In genomic region chr5:160045004-160045403, GRCh38 we compare ENCODE assay signal across 22 cellular contexts. TPM values are rescaled to one million over a fixed set of nuclear protein-coding genes. Genes with fewer than 3 reads are reported as not detected.
DNase-seq lines count a peak whose midpoint lies in the region; ATAC-seq, FAIRE-seq and TF ChIP-seq lines count a peak whose summit lies in the region.
"Had no signal": no experiment of that assay in that cellular context is flagged by ENCODE, and none has a peak within 500 bp of the region (broad histone marks: within the 10 kb centered on the region; RNA-seq: fewer than 3 reads in every experiment).

No MANE protein-coding gene starts in this region.

- TF ChIP-seq POLR2A in endothelial cell of umbilical vein (IDR thresholded peaks at IDR 0.05; ENCODE audit: low read depth, low read length) (no peak), lower leg skin (IDR thresholded peaks at IDR 0.05) (no peak)

- peak overlapping the region; percentile 24 for H3K9ac ChIP-seq in SK-N-MC (ENCODE audit: insufficient read length)
- H3K9ac ChIP-seq in endothelial cell of umbilical vein (replicated peaks; ENCODE audit: extremely low read depth, insufficient read depth, low read length) = no peak overlapping the region

- CTCF ChIA-PET in endothelial cell of umbilical vein (lab: Charles Lee) = interaction anchor here (1.2 to 1.4 kb wide), 3 partner anchors 9 to 27 kb away, joined by 3 to 5 read pairs (median 5); no protein-coding TSS in a partner anchor

- peak overlapping the region; percentile 50 for H3K4me2 ChIP-seq in GM23338
- H3K4me2 ChIP-seq in endothelial cell of umbilical vein (ENCODE audit: insufficient read depth, low read length) = no peak overlapping the region
- H3K4me2 ChIP-seq in osteoblast (ENCODE audit: insufficient read depth, low read length) = peak overlapping the region; percentile 11

- H4K20me1 ChIP-seq in GM23338 (replicated peaks; ENCODE audit: insufficient read depth) (no peaks in the 10 kb centered on the region), endothelial cell of umbilical vein (replicated peaks; ENCODE audit: control insufficient read depth, extremely low read depth, insufficient read depth, low read length) (no peaks in the 10 kb centered on the region), osteoblast (ENCODE audit: insufficient read depth, low read length) (no peaks in the 10 kb centered on the region)

- ATAC-seq in GM23338 (peak; percentile 57), HG03095 (IDR thresholded peaks at IDR 0.05; ENCODE audit: unreplicated experiment) (no peak)
- ATAC-seq: activated T-cell treated with anti-CD3 and anti-CD28 coated beads, Interleukin-2, amount 50 U/mL, for 72 hours; left lobe of liver; natural killer cell; sciatic nerve had no signal

- no peak for FAIRE-seq in endothelial cell of umbilical vein (lab: Jason Lieb, UNC)
- FAIRE-seq: GM12891, urothelium cell line had no signal

- peak overlapping the region; percentile 24 for H3K4me3 ChIP-seq in GM23338
- peak overlapping the region; percentile 46; the same call in 1 of the 2 replicates for H3K4me3 ChIP-seq in SK-N-MC
- no peak overlapping the region for H3K4me3 ChIP-seq in endothelial cell of umbilical vein (replicated peaks in 1 of 3; ENCODE audit: insufficient read depth in 1 of 3, low read depth in 1 of 3, low read length in 3 of 3)
- H3K4me3 ChIP-seq in osteoblast (ENCODE audit: insufficient read depth, low read length) = no peak overlapping the region
- H3K4me3 ChIP-seq in lower leg skin (ENCODE audit: low read depth, poor library complexity, severe bottlenecking) = no peak overlapping the region
- H3K4me3 ChIP-seq: esophagus squamous epithelium, Peyer's patch had no signal

- TF ChIP-seq CTCF in GM23338 (conservative IDR thresholded peaks at IDR 0.05; ENCODE audit: low read depth in 2 of 2) (no peak), endothelial cell of umbilical vein (IDR thresholded peaks at IDR 0.05; ENCODE audit: extremely low read depth in 1 of 2, insufficient read depth in 1 of 2, low read depth in 1 of 2, low read length in 2 of 2) (no peak), osteoblast (IDR thresholded peaks at IDR 0.05; ENCODE audit: extremely low read depth, low read depth, low read length) (no peak), type B pancreatic cell (conservative IDR thresholded peaks at IDR 0.05) (no peak), lower leg skin (IDR thresholded peaks at IDR 0.05) (no peak)

- intact Hi-C loops in endothelial cell of umbilical vein (cut with micrococcal nuclease) = no loop called here
- intact Hi-C loops in lower leg skin (cut with DNase I; ENCODE audit: low total_unique reads) = no loop called here

- peaks cover 36% of the 10 kb centered on the region for H3K4me1 ChIP-seq in GM23338 (ENCODE audit: insufficient read depth)
- peaks cover 6% of the 10 kb centered on the region for H3K4me1 ChIP-seq in endothelial cell of umbilical vein (ENCODE audit: control insufficient read depth, extremely low read depth, insufficient read depth, low read length)
- peaks cover 11% of the 10 kb centered on the region for H3K4me1 ChIP-seq in osteoblast (ENCODE audit: insufficient read depth, low read length)
- H3K4me1 ChIP-seq: esophagus squamous epithelium, Peyer's patch had no signal

- DNase-seq in GM23338 (ENCODE audit: low spot score) (peak; percentile 72), SK-N-MC (ENCODE audit: low read depth, low spot score) (peak; percentile 57), endothelial cell of umbilical vein (ENCODE audit: low read depth, low spot score) (peak; percentile 28), osteoblast (ENCODE audit: insufficient read length, low spot score, missing footprints) (no peak), type B pancreatic cell (ENCODE audit: extremely low spot score, unreplicated experiment) (no peak), lower leg skin (ENCODE audit: low spot score in 2 of 2) (no peak)
- DNase-seq: activated CD4-positive, alpha-beta T cell treated with anti-CD3 and anti-CD28 coated beads for 48 hours; activated naive CD4-positive, alpha-beta T cell treated with anti-CD3 and anti-CD28 coated beads, Interleukin-2, amount 50 U/mL, for 16 hours; activated T-cell treated with anti-CD3 and anti-CD28 coated beads, Interleukin-2, amount 50 U/mL, for 72 hours; effector memory CD4-positive, alpha-beta T cell; esophagus squamous epithelium; natural killer cell; NCI-H1436; NCI-H510A; Peyer's patch; posterior cingulate gyrus had no signal

- no TSS peak for BruUV-seq in endothelial cell of umbilical vein (replicated peaks; lab: Mats Ljungman, UMichigan)

- H3K27me3 ChIP-seq in GM23338 (ENCODE audit: insufficient read depth) (no peaks in the 10 kb centered on the region), endothelial cell of umbilical vein (ENCODE audit: control insufficient read depth in 2 of 2, insufficient read depth in 2 of 2, low read length in 2 of 2) (no peaks in the 10 kb centered on the region), osteoblast (ENCODE audit: insufficient read depth, low read length) (no peaks in the 10 kb centered on the region)
- H3K27me3 ChIP-seq: esophagus squamous epithelium, Peyer's patch had no signal

- POLR2A ChIA-PET in endothelial cell of umbilical vein (lab: Charles Lee) = no interaction called here

- peak overlapping the region; percentile 58 for H3K4me3 Mint-ChIP-seq in GM23338
- H3K4me3 Mint-ChIP-seq in type B pancreatic cell = no peak overlapping the region
- H3K4me3 Mint-ChIP-seq: activated T-cell treated with anti-CD3 and anti-CD28 coated beads, Interleukin-2, amount 50 U/mL, for 72 hours; IgD-negative memory B cell; natural killer cell had no signal

- H3K79me2 ChIP-seq in GM23338 (replicated peaks; ENCODE audit: insufficient read depth) (no peaks in the 10 kb centered on the region; the same call in none of the 2 replicates), endothelial cell of umbilical vein (ENCODE audit: control insufficient read depth, insufficient read depth, low read length) (no peaks in the 10 kb centered on the region), osteoblast (ENCODE audit: insufficient read depth, low read length) (no peaks in the 10 kb centered on the region)

- H3K27me3 Mint-ChIP-seq in GM23338 (ENCODE audit: insufficient read depth, low read depth, poor library complexity) (peaks cover 11% of the 10 kb centered on the region), type B pancreatic cell (no peaks in the 10 kb centered on the region)
- H3K27me3 Mint-ChIP-seq: IgD-negative memory B cell had no signal

- dilution Hi-C loops in endothelial cell of umbilical vein (cut with MboI; ENCODE audit: extremely low pct_ligation_motif_present, low sequenced_read_pairs) = no loop called here

- no peaks in the 10 kb centered on the region for H3F3A ChIP-seq in GM23338 (replicated peaks; ENCODE audit: low read depth)

- H3K9me2 ChIP-seq in GM23338 (ENCODE audit: insufficient read depth) = no peaks in the 10 kb centered on the region

- H3K27ac ChIP-seq in GM23338 (ENCODE audit: low read depth) (peak overlapping the region; percentile 88), SK-N-MC (peak overlapping the region; percentile 91), endothelial cell of umbilical vein (ENCODE audit: insufficient read depth, low read depth, low read length) (no peak overlapping the region), osteoblast (ENCODE audit: low read depth, low read length) (peak overlapping the region; percentile 41)
- H3K27ac ChIP-seq: esophagus squamous epithelium, Peyer's patch had no signal

- H3K36me3 Mint-ChIP-seq in GM23338 (ENCODE audit: low read depth) (peaks cover 36% of the 10 kb centered on the region), type B pancreatic cell (peaks cover 19% of the 10 kb centered on the region)

- H3K9me1 ChIP-seq in endothelial cell of umbilical vein (replicated peaks; ENCODE audit: control insufficient read depth, extremely low read depth, insufficient read depth, low read length) = no peaks in the 10 kb centered on the region

- peaks cover 48% of the 10 kb centered on the region for H3K4me1 Mint-ChIP-seq in GM23338
- H3K4me1 Mint-ChIP-seq in type B pancreatic cell (ENCODE audit: unreplicated experiment) = no peaks in the 10 kb centered on the region
- H3K4me1 Mint-ChIP-seq: natural killer cell had no signal

- H3K9me3 Mint-ChIP-seq in GM23338 (no peaks in the 10 kb centered on the region), type B pancreatic cell (no peaks in the 10 kb centered on the region)
- H3K9me3 Mint-ChIP-seq: activated T-cell treated with anti-CD3 and anti-CD28 coated beads, Interleukin-2, amount 50 U/mL, for 72 hours; IgD-negative memory B cell; natural killer cell had no signal

- peak overlapping the region; percentile 94 for H3K27ac Mint-ChIP-seq in GM23338
- no peak overlapping the region for H3K27ac Mint-ChIP-seq in type B pancreatic cell
- H3K27ac Mint-ChIP-seq: activated T-cell treated with anti-CD3 and anti-CD28 coated beads, Interleukin-2, amount 50 U/mL, for 72 hours; IgD-negative memory B cell; natural killer cell had no signal

- whole genome bisulfite sequencing in lower leg skin, 2 donors = 65 to 67% methylated on average over 3 of the region's 3 CpGs

- H3K36me3 ChIP-seq in GM23338 (ENCODE audit: insufficient read depth) = peaks cover 2% of the 10 kb centered on the region; the same call in 1 of the 2 replicates
- H3K36me3 ChIP-seq in SK-N-MC (ENCODE audit: insufficient read depth, low read length) = peaks cover 23% of the 10 kb centered on the region
- peaks cover 6 to 10% of the 10 kb centered on the region in 2 experiments for H3K36me3 ChIP-seq in endothelial cell of umbilical vein (ENCODE audit: control insufficient read depth in 2 of 2, extremely low read depth in 1 of 2, insufficient read depth in 2 of 2, low read length in 2 of 2)
- peaks cover 11% of the 10 kb centered on the region for H3K36me3 ChIP-seq in osteoblast (ENCODE audit: insufficient read depth, low read length)

- no peaks in the 10 kb centered on the region for H3K9me3 ChIP-seq in SK-N-MC (ENCODE audit: low read depth, low read length)
- no peaks in the 10 kb centered on the region for H3K9me3 ChIP-seq in endothelial cell of umbilical vein (replicated peaks; ENCODE audit: control insufficient read depth, insufficient read depth, low read length)
- H3K9me3 ChIP-seq in osteoblast (ENCODE audit: low read depth, low read length) = no peaks in the 10 kb centered on the region
- H3K9me3 ChIP-seq: esophagus squamous epithelium, Peyer's patch had no signal

- H2AFZ ChIP-seq in GM23338 (no peak overlapping the region), endothelial cell of umbilical vein (ENCODE audit: low read depth, low read length) (no peak overlapping the region), osteoblast (ENCODE audit: low read length) (no peak overlapping the region)

RNA-seq across cellular contexts. Expression of gene TTC1, which starts 36.1 kb away (rescaled TPM):
- total RNA-seq in GM23338 (2014; rRNA removed; shearing (Covaris generic)) = 48.9 and 51.5 TPM in 2 replicates
- polyA plus RNA-seq in GM23338 (2016; fragmentation: Nextera tagmentation; extraction: Ambion mirVana) = 115 and 131 TPM in 2 replicates
- total RNA-seq in endothelial cell of umbilical vein = 59.6 and 62.6 TPM in 2 replicates
- 23.9 and 25.9 TPM in 2 replicates for polyA plus RNA-seq in endothelial cell of umbilical vein
- polyA plus RNA-seq in endothelial cell of umbilical vein (2011; cell fraction: cytosol; rRNA removed) = 37.0 and 43.3 TPM in 2 replicates
- 22.0 and 23.9 TPM in 2 replicates for polyA plus RNA-seq in endothelial cell of umbilical vein (2011; cell fraction: nucleus; rRNA removed)
- polyA plus RNA-seq in endothelial cell of umbilical vein (2012) = 55.0 and 85.9 TPM in 2 replicates
- 23.7 and 27.5 TPM in 2 replicates for polyA minus RNA-seq in endothelial cell of umbilical vein
- 13.0 TPM for polyA minus RNA-seq in endothelial cell of umbilical vein (2011; cell fraction: cytosol; rRNA and poly(A)+ RNA removed)
- polyA minus RNA-seq in endothelial cell of umbilical vein (2011; cell fraction: nucleus; rRNA and poly(A)+ RNA removed) = 8.7 and 13.2 TPM in 2 replicates
- 43.9 and 49.9 TPM in 2 replicates for total RNA-seq in osteoblast
- 34.6 and 43.1 TPM in 2 replicates for total RNA-seq in type B pancreatic cell (ENCODE audit: low replicate concordance)
- total RNA-seq in lower leg skin = 10 to 100 TPM; 28.5 to 39.3 (median 36.2) TPM

Comparison
In these comparisons a context has a peak if more than half of its experiments do, and no peak if none do; other contexts are left out.
1. DNase-seq: peak in GM23338 (single experiment), SK-N-MC (single experiment) and endothelial cell of umbilical vein (single experiment); none in osteoblast (single experiment), type B pancreatic cell (single experiment) and lower leg skin (0 of 2).
2. H3K4me3 ChIP-seq: peak in GM23338 (single experiment) and SK-N-MC (single experiment); none in endothelial cell of umbilical vein (0 of 3), osteoblast (single experiment) and lower leg skin (single experiment).